ENCODE assay signal across 13 cellular contexts in the genomic region with DNA sequence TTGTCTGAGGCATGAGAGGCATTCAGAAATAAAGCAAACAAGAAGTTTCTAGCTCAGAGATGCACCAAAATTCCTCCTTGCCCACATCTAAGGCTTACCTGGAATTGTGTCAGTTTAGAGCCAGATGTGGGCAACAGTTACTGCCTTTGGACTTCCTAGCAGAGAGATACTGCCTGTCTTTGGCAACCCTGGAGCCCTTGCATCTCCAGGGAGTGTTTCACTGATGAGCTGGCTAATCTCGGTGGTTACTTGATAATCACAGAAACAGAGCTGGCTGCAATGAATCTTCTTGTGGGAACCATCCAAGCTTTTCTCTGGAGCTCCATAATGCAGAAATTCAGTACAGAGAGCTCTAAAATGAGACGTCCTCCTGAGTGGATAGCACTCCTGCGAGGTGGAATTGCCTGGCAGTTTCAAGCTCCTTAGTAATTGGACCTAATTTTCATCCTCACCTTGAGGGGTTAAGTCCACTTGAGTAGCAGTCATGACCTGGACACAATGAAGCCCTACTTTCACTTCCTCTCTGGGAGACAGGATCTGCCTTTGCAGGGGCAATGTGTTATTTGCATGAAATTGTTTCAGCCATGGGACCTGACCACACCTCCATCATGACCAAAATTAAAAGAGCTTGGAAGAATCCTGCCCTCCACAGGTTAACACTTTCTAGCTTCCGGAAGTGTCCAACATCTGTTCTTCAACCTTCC.
DNase-seq lines count a peak whose midpoint lies in the region; ATAC-seq and TF ChIP-seq lines count a peak whose summit lies in the region.
"Had no signal": no experiment of that assay in that cellular context is flagged by ENCODE, and none has a peak within 500 bp of the region (broad histone marks: within the 10 kb centered on the region; RNA-seq: fewer than 3 reads in every experiment).

No MANE protein-coding gene starts in this region.

- TF ChIP-seq CTCF in foreskin keratinocyte (conservative IDR thresholded peaks at IDR 0.05) = no peak
- no peak for TF ChIP-seq CTCF in tibial nerve (IDR thresholded peaks at IDR 0.05)
- TF ChIP-seq CTCF in colonic mucosa (IDR thresholded peaks at IDR 0.05) = no peak

- H3K9ac ChIP-seq in colonic mucosa (ENCODE audit: low read depth in 2 of 2, low read length in 2 of 2) = no peak overlapping the region

- H3K27me3 ChIP-seq in foreskin keratinocyte (no peaks in the 10 kb centered on the region), tibial nerve (no peaks in the 10 kb centered on the region), colonic mucosa (no peaks in the 10 kb centered on the region)
- H3K27me3 ChIP-seq: BE2C had no signal

- DNase-seq in CD1c-positive myeloid dendritic cell (ENCODE audit: extremely low spot score) (peak; percentile 13), MV-4-11 (lab: John Stamatoyannopoulos, UW) (peak; percentile 44), foreskin keratinocyte (peak; percentile 69 to 72), tibial nerve (ENCODE audit: low spot score in 2 of 2) (no peak), 8988T (no peak), colonic mucosa (no peak)
- DNase-seq: activated CD4-positive, alpha-beta memory T cell treated with anti-CD3 and anti-CD28 coated beads, Interleukin-2, amount 10 ng/mL, durations not matched to agents 7 days and 5 days; left cardiac atrium; NCI-H2029 treated with DMSO at 0.1 percent for 48 hours; retina had no signal

- WGBS in tibial nerve, 2 donors = 58 to 64% methylated on average over 4 of the region's 4 CpGs

- H3K9me3 ChIP-seq in tibial nerve (peaks cover 0 to 3% (median 0%) of the 10 kb centered on the region in 4 donors), colonic mucosa (no peaks in the 10 kb centered on the region)
- H3K9me3 ChIP-seq: BE2C had no signal

- no peak for TF ChIP-seq POLR2A in tibial nerve (IDR thresholded peaks at IDR 0.05)

- H3K36me3 ChIP-seq in tibial nerve (no peaks in the 10 kb centered on the region), colonic mucosa (no peaks in the 10 kb centered on the region)
- H3K36me3 ChIP-seq: BE2C had no signal

- TF ChIP-seq EP300 in tibial nerve (IDR thresholded peaks at IDR 0.05) = no peak

- H3K27ac ChIP-seq in foreskin keratinocyte (no peak overlapping the region), tibial nerve (peak overlapping the region in 2 of 4 donors; percentile 7 to 62), colonic mucosa (no peak overlapping the region)

- intact Hi-C loops in colonic mucosa (cut with DNase I) = no loop called here

- ATAC-seq in GM21447 (IDR thresholded peaks at IDR 0.05; ENCODE audit: unreplicated experiment) = peak; percentile 69
- peak; percentile 35 for ATAC-seq in foreskin keratinocyte
- no peak for ATAC-seq in HG03432 (IDR thresholded peaks at IDR 0.05; ENCODE audit: unreplicated experiment)

- H3K4me1 ChIP-seq in foreskin keratinocyte (no peaks in the 10 kb centered on the region), tibial nerve (peaks cover 0 to 49% (median 17%) of the 10 kb centered on the region in 4 donors), colonic mucosa (peaks cover 8% of the 10 kb centered on the region)

- H3K4me3 ChIP-seq in tibial nerve = no peak overlapping the region
- no peak overlapping the region for H3K4me3 ChIP-seq in colonic mucosa

Comparison
In these comparisons a context has a peak if more than half of its experiments do, and no peak if none do; other contexts are left out.
1. DNase-seq: peak in CD1c-positive myeloid dendritic cell (single experiment), MV-4-11 (single experiment) and foreskin keratinocyte (2 of 2); none in tibial nerve (0 of 2), 8988T (single experiment) and colonic mucosa (single experiment).